In the genomic region with DNA sequence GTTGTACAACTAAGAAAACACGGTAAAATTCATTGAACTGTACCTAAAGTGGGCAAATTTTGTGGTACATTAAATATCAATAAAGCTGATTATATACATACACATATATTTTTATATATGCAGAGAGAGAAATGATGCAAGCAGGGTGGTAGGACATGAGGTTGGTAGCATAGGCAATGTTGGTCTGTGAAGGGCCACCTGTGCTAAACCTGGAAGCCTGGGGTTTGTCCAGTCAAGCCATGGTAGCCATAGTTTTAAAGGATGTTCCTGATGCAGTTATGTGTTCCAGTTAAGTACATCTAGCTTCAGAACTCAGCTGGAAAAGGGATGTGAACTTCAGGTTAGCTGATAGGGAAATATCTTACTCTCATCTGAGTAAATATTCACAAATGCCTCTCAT, we compare ENCODE assay signal across 8 cellular contexts.
DNase-seq lines count a peak whose midpoint lies in the region; ATAC-seq and TF ChIP-seq lines count a peak whose summit lies in the region.
"Had no signal": no experiment of that assay in that cellular context is flagged by ENCODE, and none has a peak within 500 bp of the region (broad histone marks: within the 10 kb centered on the region; RNA-seq: fewer than 3 reads in every experiment).

No MANE protein-coding gene starts in this region.

- H3K9me3 Mint-ChIP-seq in CD4-positive, alpha-beta memory T cell = peaks cover 0 to 20% (median 1%) of the 10 kb centered on the region in 8 donors
- H3K9me3 Mint-ChIP-seq in HFFc6 (no peaks in the 10 kb centered on the region; the same call in 1 of the 2 replicates), natural killer cell (no peaks in the 10 kb centered on the region)
- H3K9me3 Mint-ChIP-seq in activated T-helper 17 cell treated with anti-CD3 and anti-CD28 coated beads, Interleukin-2, amount 50 U/mL, for 72 hours = peaks cover 3% of the 10 kb centered on the region
- H3K9me3 Mint-ChIP-seq: activated T-cell treated with anti-CD3 and anti-CD28 coated beads, Interleukin-2, amount 50 U/mL, for 4 hours had no signal

- TF ChIP-seq CTCF in HFFc6 (IDR thresholded peaks at IDR 0.05) (no peak), natural killer cell (IDR thresholded peaks at IDR 0.05) (no peak), GM20000 (IDR thresholded peaks at IDR 0.05; ENCODE audit: extremely low read depth, missing control alignments) (no peak)

- CTCF ChIA-PET in CD4-positive, alpha-beta memory T cell (lab: Charles Lee; ENCODE audit: partially characterized antibody) = interaction anchor here (1.0 to 10.4 kb wide), 5 partner anchors 9 to 248 kb away, joined by 3 to 144 read pairs (median 8); a partner anchor contains a TSS

- DNase-seq in CD4-positive, alpha-beta memory T cell = no peak
- DNase-seq in HFFc6 = no peak
- no peak for DNase-seq in natural killer cell
- DNase-seq in GM20000 (ENCODE audit: low spot score) = no peak
- DNase-seq in hepatic stellate cell (ENCODE audit: low spot score) = no peak
- DNase-seq: activated T-cell treated with anti-CD3 and anti-CD28 coated beads, Interleukin-2, amount 50 U/mL, for 4 hours had no signal

- ATAC-seq in activated T-helper 17 cell treated with anti-CD3 and anti-CD28 coated beads, Interleukin-2, amount 50 U/mL, for 72 hours (replicated peaks) = no peak
- ATAC-seq in natural killer cell = no peak
- no peak for ATAC-seq in GM21447 (IDR thresholded peaks at IDR 0.05; ENCODE audit: unreplicated experiment)
- ATAC-seq: activated T-cell treated with anti-CD3 and anti-CD28 coated beads, Interleukin-2, amount 50 U/mL, for 4 hours had no signal

- no peaks in the 10 kb centered on the region for H3K9me3 ChIP-seq in CD4-positive, alpha-beta memory T cell (ENCODE audit: control insufficient read depth in 1 of 2, low read length in 2 of 2)

- POLR2A ChIA-PET in CD4-positive, alpha-beta memory T cell (lab: Charles Lee; ENCODE audit: partially characterized antibody) = interaction anchor here (0.5 to 20.6 kb wide), 28 partner anchors 7 to 1870 kb away, joined by 3 to 1198 read pairs (median 32); a partner anchor contains a TSS

- peaks cover 0 to 4% of the 10 kb centered on the region in 2 donors for H3K27me3 Mint-ChIP-seq in CD4-positive, alpha-beta memory T cell
- H3K27me3 Mint-ChIP-seq in HFFc6 (ENCODE audit: insufficient read depth) = peaks cover 16% of the 10 kb centered on the region
- H3K27me3 Mint-ChIP-seq in activated T-helper 17 cell treated with anti-CD3 and anti-CD28 coated beads, Interleukin-2, amount 50 U/mL, for 72 hours = no peaks in the 10 kb centered on the region
- H3K27me3 Mint-ChIP-seq in natural killer cell (ENCODE audit: low read depth in 2 of 2) = peaks cover 0 to 2% of the 10 kb centered on the region in 2 donors

- H3K4me1 Mint-ChIP-seq in CD4-positive, alpha-beta memory T cell = peaks cover 20 to 68% (median 40%) of the 10 kb centered on the region in 4 donors
- peaks cover 73% of the 10 kb centered on the region for H3K4me1 Mint-ChIP-seq in HFFc6 (ENCODE audit: low read depth)
- peaks cover 17% of the 10 kb centered on the region for H3K4me1 Mint-ChIP-seq in activated T-helper 17 cell treated with anti-CD3 and anti-CD28 coated beads, Interleukin-2, amount 50 U/mL, for 72 hours
- H3K4me1 Mint-ChIP-seq in natural killer cell = peaks cover 51 to 53% of the 10 kb centered on the region in 2 donors

- peaks cover 29% of the 10 kb centered on the region for H3K4me1 ChIP-seq in CD4-positive, alpha-beta memory T cell (ENCODE audit: insufficient read depth, low read length)

- peak overlapping the region; percentile 96 for H3K27ac ChIP-seq in CD4-positive, alpha-beta memory T cell (ENCODE audit: low read depth, low read length)

- H3K27me3 ChIP-seq in CD4-positive, alpha-beta memory T cell (ENCODE audit: insufficient read depth, low read length) = no peaks in the 10 kb centered on the region

- peak overlapping the region; percentile 96 to 100 (median 100) for H3K27ac Mint-ChIP-seq in CD4-positive, alpha-beta memory T cell
- H3K27ac Mint-ChIP-seq in HFFc6 = peak overlapping the region; percentile 100
- peak overlapping the region; percentile 93 for H3K27ac Mint-ChIP-seq in activated T-helper 17 cell treated with anti-CD3 and anti-CD28 coated beads, Interleukin-2, amount 50 U/mL, for 72 hours
- peak overlapping the region; percentile 97 to 100 for H3K27ac Mint-ChIP-seq in natural killer cell

- H3K4me3 Mint-ChIP-seq in CD4-positive, alpha-beta memory T cell = peak overlapping the region in 1 of 8 donors; percentile 46
- H3K4me3 Mint-ChIP-seq in HFFc6 (0 out of 2 replicates have a peak overlapping the region, but pooled peaks have one; percentile 92), natural killer cell (peak overlapping the region; percentile 98)
- H3K4me3 Mint-ChIP-seq in activated T-helper 17 cell treated with anti-CD3 and anti-CD28 coated beads, Interleukin-2, amount 50 U/mL, for 72 hours = peak overlapping the region; percentile 86

- H3K36me3 ChIP-seq in CD4-positive, alpha-beta memory T cell (ENCODE audit: insufficient read depth, low read length) = no peaks in the 10 kb centered on the region

- intact Hi-C loops in CD4-positive, alpha-beta memory T cell (cut with micrococcal nuclease) = loop anchor here (5.0 to 10.0 kb wide), 5 partner anchors 250 to 1870 kb away; a partner anchor contains a TSS
- intact Hi-C loops in natural killer cell (cut with micrococcal nuclease) = loop anchor here (10.0 kb wide), 5 partner anchors 172 to 1872 kb away; a partner anchor contains a TSS

- peaks cover 0 to 20% of the 10 kb centered on the region in 2 donors for H3K36me3 Mint-ChIP-seq in CD4-positive, alpha-beta memory T cell
- H3K36me3 Mint-ChIP-seq in HFFc6 (ENCODE audit: low read depth) (0 out of 2 replicates have a peak, but pooled peaks cover 4% of the 10 kb centered on the region), natural killer cell (no peaks in the 10 kb centered on the region)
- H3K36me3 Mint-ChIP-seq in activated T-helper 17 cell treated with anti-CD3 and anti-CD28 coated beads, Interleukin-2, amount 50 U/mL, for 72 hours (ENCODE audit: low read depth) = peaks cover 35% of the 10 kb centered on the region

- H3K4me3 ChIP-seq in CD4-positive, alpha-beta memory T cell (ENCODE audit: low read length in 2 of 2) = no peak overlapping the region
